ENCODE assay signal across 8 cellular contexts in genomic region chr6:44257007-44257752, GRCh38. TPM values are rescaled to one million over a fixed set of nuclear protein-coding genes. Genes with fewer than 3 reads are reported as not detected.
DNase-seq lines count a peak whose midpoint lies in the region; ATAC-seq and TF ChIP-seq lines count a peak whose summit lies in the region.

Gene SLC35B2 (minus strand): TSS chr6:44257528. CDS start chr6:44257410, 118 bp downstream.

- POLR2A ChIA-PET in CD4-positive, alpha-beta T cell (lab: Charles Lee), result interaction anchor here (0.8 to 4.0 kb wide), 10 partner anchors 7 to 1082 kb away, joined by 3 to 135 read pairs (median 4); partner anchors contain the start of genes AARS2, HSP90AB1 and SLC29A1

- peak; percentile 66 for TF ChIP-seq POLR2A in esophagus muscularis mucosa (IDR thresholded peaks at IDR 0.05; ENCODE audit: low read depth)

- intact Hi-C loops in CD4-positive, alpha-beta T cell (cut with DNase I, micrococcal nuclease), result loop anchor here (1.0 to 5.0 kb wide), 4 partner anchors 10 to 130 kb away; partner anchors contain the start of genes SLC29A1 (in 2 of the 2), HSP90AB1 (in 1 of the 2), MRPL14 (in 1 of the 2) and TMEM63B (in 1 of the 2)
- intact Hi-C loops in esophagus muscularis mucosa (cut with DNase I), result loop anchor here (2.0 kb wide), 1 partner anchor 84 kb away; no protein-coding TSS in a partner anchor

- peaks cover 57% of the 10 kb centered on the region for H3K4me1 Mint-ChIP-seq in CD4-positive, alpha-beta T cell (ENCODE audit: low read depth)

- H3K27me3 ChIP-seq in CD4-positive, alpha-beta T cell (ENCODE audit: control insufficient read depth, insufficient read depth, low read length), result no peaks in the 10 kb centered on the region
- no peaks in the 10 kb centered on the region for H3K27me3 ChIP-seq in NT2/D1 (ENCODE audit: insufficient read depth, insufficient read length)
- H3K27me3 ChIP-seq in esophagus muscularis mucosa, result no peaks in the 10 kb centered on the region
- H3K27me3 ChIP-seq in mucosa of stomach (ENCODE audit: control insufficient read depth, insufficient read depth, low read length), result no peaks in the 10 kb centered on the region
- H3K27me3 ChIP-seq in subcutaneous abdominal adipose tissue (ENCODE audit: control insufficient read depth in 5 of 5, insufficient read depth in 4 of 5, low read length in 5 of 5), result no peaks in the 10 kb centered on the region

- no peaks in the 10 kb centered on the region for H3K27me3 Mint-ChIP-seq in CD4-positive, alpha-beta T cell

- H3K9me3 ChIP-seq in CD4-positive, alpha-beta T cell (ENCODE audit: control insufficient read depth, low read length), result no peaks in the 10 kb centered on the region
- H3K9me3 ChIP-seq in NT2/D1 (ENCODE audit: insufficient read depth, low read length) (no peaks in the 10 kb centered on the region), esophagus muscularis mucosa (no peaks in the 10 kb centered on the region), mucosa of stomach (ENCODE audit: control insufficient read depth, low read length) (no peaks in the 10 kb centered on the region), subcutaneous abdominal adipose tissue (ENCODE audit: control insufficient read depth in 5 of 5, low read length in 5 of 5) (no peaks in the 10 kb centered on the region)

- peaks cover 83% of the 10 kb centered on the region for H3K36me3 ChIP-seq in NT2/D1 (ENCODE audit: insufficient read depth, insufficient read length, low read length)
- H3K36me3 ChIP-seq in esophagus muscularis mucosa, result peaks cover 29 to 65% (median 49%) of the 10 kb centered on the region in 4 donors
- peaks cover 18% of the 10 kb centered on the region for H3K36me3 ChIP-seq in mucosa of stomach (ENCODE audit: control insufficient read depth, insufficient read depth, low read length)
- H3K36me3 ChIP-seq in subcutaneous abdominal adipose tissue (ENCODE audit: control insufficient read depth in 5 of 5, insufficient read depth in 5 of 5, low read length in 5 of 5), result peaks cover 5 to 64% (median 54%) of the 10 kb centered on the region in 5 donors

- H3K4me3 ChIP-seq in NT2/D1 (ENCODE audit: insufficient read length, low read depth) (peak within 1 kb of the TSS; percentile 80), esophagus muscularis mucosa (peak within 1 kb of the TSS; percentile 95 to 99 (median 98)), mucosa of stomach (ENCODE audit: low read length) (peak within 1 kb of the TSS; percentile 75), subcutaneous abdominal adipose tissue (ENCODE audit: low read depth in 1 of 5, low read length in 5 of 5) (peak within 1 kb of the TSS; percentile 68 to 84 (median 76))

- peak; percentile 29 for TF ChIP-seq CTCF in CD4-positive, alpha-beta T cell (IDR thresholded peaks at IDR 0.05)
- TF ChIP-seq CTCF in esophagus muscularis mucosa (IDR thresholded peaks at IDR 0.05), result peak; percentile 85 to 91 (median 88)

- H3K4me1 ChIP-seq in NT2/D1 (ENCODE audit: insufficient read depth, insufficient read length), result peaks cover 4% of the 10 kb centered on the region
- peaks cover 19 to 59% (median 44%) of the 10 kb centered on the region in 4 donors for H3K4me1 ChIP-seq in esophagus muscularis mucosa
- peaks cover 29% of the 10 kb centered on the region for H3K4me1 ChIP-seq in mucosa of stomach (ENCODE audit: control insufficient read depth, insufficient read depth, low read length)
- H3K4me1 ChIP-seq in subcutaneous abdominal adipose tissue (ENCODE audit: control insufficient read depth in 5 of 5, insufficient read depth in 5 of 5, low read length in 5 of 5), result peaks cover 7 to 25% (median 23%) of the 10 kb centered on the region in 5 donors

- CTCF ChIA-PET in CD4-positive, alpha-beta T cell (lab: Charles Lee), result interaction anchor here (0.8 to 2.6 kb wide), 16 partner anchors 7 to 569 kb away, joined by 3 to 12 read pairs (median 3); partner anchors contain the start of genes AARS2, HSP90AB1 and SLC29A1

- H3K4me3 Mint-ChIP-seq in CD4-positive, alpha-beta T cell, result peak within 1 kb of the TSS; percentile 90

- no peaks in the 10 kb centered on the region for H3K9me3 Mint-ChIP-seq in CD4-positive, alpha-beta T cell

- peak within 1 kb of the TSS; percentile 78 for H3K27ac Mint-ChIP-seq in CD4-positive, alpha-beta T cell

- peak in 9 of 10 experiments; percentile 33 to 72 (median 55) for DNase-seq in CD4-positive, alpha-beta T cell
- no peak for DNase-seq in NT2/D1 (ENCODE audit: low read depth, low spot score)
- peak; percentile 73 to 81 for DNase-seq in activated T-cell treated with anti-CD3 and anti-CD28 coated beads, Interleukin-2, amount 50 U/mL, for 48 hours
- DNase-seq in esophagus muscularis mucosa (ENCODE audit: extremely low spot score), result no peak

- ATAC-seq in CD4-positive, alpha-beta T cell (ENCODE audit: poor library complexity), result peak; percentile 84
- ATAC-seq in GM19324 (IDR thresholded peaks at IDR 0.05; ENCODE audit: low FRiP score, unreplicated experiment) (peak; percentile 69), HG03442 (IDR thresholded peaks at IDR 0.05; ENCODE audit: unreplicated experiment) (peak; percentile 42)

- peaks cover 66% of the 10 kb centered on the region for H3K36me3 Mint-ChIP-seq in CD4-positive, alpha-beta T cell (ENCODE audit: low read depth)

- H3K27ac ChIP-seq in CD4-positive, alpha-beta T cell (ENCODE audit: low read depth, low read length), result peak within 1 kb of the TSS; percentile 63
- H3K27ac ChIP-seq in esophagus muscularis mucosa (replicated peaks in 1 of 4), result peak within 1 kb of the TSS; percentile 92 to 97 (median 94)
- peak within 1 kb of the TSS; percentile 84 for H3K27ac ChIP-seq in subcutaneous abdominal adipose tissue (ENCODE audit: low read depth, low read length)

- no peak for TF ChIP-seq EP300 in esophagus muscularis mucosa (IDR thresholded peaks at IDR 0.05)

- H3K9ac ChIP-seq in NT2/D1 (ENCODE audit: insufficient read length, low read depth) (peak within 1 kb of the TSS; percentile 89), mucosa of stomach (ENCODE audit: low read length) (peak within 1 kb of the TSS; percentile 84), subcutaneous abdominal adipose tissue (ENCODE audit: low read length in 5 of 5) (peak within 1 kb of the TSS; percentile 38 to 87 (median 76))

- WGBS in esophagus muscularis mucosa, result under 1% methylated on average over 23 of the region's 80 CpGs

RNA-seq across cellular contexts. Expression of gene SLC35B2, which starts in this region (rescaled TPM):
- 1 to 10 TPM; 6.4 to 7.0 TPM for total RNA-seq in CD4-positive, alpha-beta T cell
- total RNA-seq in esophagus muscularis mucosa, result 10 to 100 TPM; 22.8 to 37.9 (median 32.6) TPM

Comparison
In these comparisons a context has a peak if more than half of its experiments do, and no peak if none do; other contexts are left out.
1. DNase-seq: peak in CD4-positive, alpha-beta T cell (9 of 10) and activated T-cell treated with anti-CD3 and anti-CD28 coated beads, Interleukin-2, amount 50 U/mL, for 48 hours (2 of 2); none in NT2/D1 (single experiment) and esophagus muscularis mucosa (single experiment).
2. Peak in every context shown above with its lines, with median percentiles within 50 percentile points of each other: ATAC-seq, H3K27ac ChIP-seq, H3K4me3 ChIP-seq and H3K9ac ChIP-seq.